ENCODE assay signal across 21 cellular contexts in genomic region chr4:173489514-173489913, GRCh38. TPM values are rescaled to one million over a fixed set of nuclear protein-coding genes. Genes with fewer than 3 reads are reported as not detected.
DNase-seq lines count a peak whose midpoint lies in the region; ATAC-seq and TF ChIP-seq lines count a peak whose summit lies in the region.
"Had no signal": no experiment of that assay in that cellular context is flagged by ENCODE, and none has a peak within 500 bp of the region (broad histone marks: within the 10 kb centered on the region; RNA-seq: fewer than 3 reads in every experiment).

No MANE protein-coding gene starts in this region.

- H3K27ac Mint-ChIP-seq in activated CD8-positive, alpha-beta T cell treated with anti-CD3 and anti-CD28 coated beads, Interleukin-2, amount 10 ng/mL, durations not matched to agents 7 days and 5 days = no peak overlapping the region
- H3K27ac Mint-ChIP-seq: activated B cell treated with CpG ODN at 0.5 μM for 24 hours; activated naive CD4-positive, alpha-beta T cell treated with anti-CD3 and anti-CD28 coated beads for 36 hours; endodermal cell; T-cell had no signal

- H3K4me3 ChIP-seq in choroid plexus epithelial cell (ENCODE audit: low read depth, low read length) (no peak overlapping the region), body of pancreas (no peak overlapping the region)
- H3K4me3 ChIP-seq: cardiac muscle cell, mucosa of descending colon, thoracic aorta had no signal

- POLR2A ChIA-PET in activated CD8-positive, alpha-beta T cell treated with anti-CD3 and anti-CD28 coated beads, Interleukin-2, amount 10 ng/mL, durations not matched to agents 7 days and 5 days (lab: Charles Lee) = no interaction called here

- no peaks in the 10 kb centered on the region for H3K9me3 Mint-ChIP-seq in activated CD8-positive, alpha-beta T cell treated with anti-CD3 and anti-CD28 coated beads, Interleukin-2, amount 10 ng/mL, durations not matched to agents 7 days and 5 days (ENCODE audit: insufficient read depth)
- H3K9me3 Mint-ChIP-seq: activated B cell treated with CpG ODN at 0.5 μM for 24 hours; activated naive CD4-positive, alpha-beta T cell treated with anti-CD3 and anti-CD28 coated beads for 36 hours; T-cell had no signal

- H3K4me1 Mint-ChIP-seq in activated CD8-positive, alpha-beta T cell treated with anti-CD3 and anti-CD28 coated beads, Interleukin-2, amount 10 ng/mL, durations not matched to agents 7 days and 5 days (ENCODE audit: low read depth) = peaks cover 25% of the 10 kb centered on the region

- intact Hi-C loops in body of pancreas (cut with DNase I) (no loop called here), left cardiac atrium (cut with DNase I) (no loop called here)

- H3K36me3 Mint-ChIP-seq in activated CD8-positive, alpha-beta T cell treated with anti-CD3 and anti-CD28 coated beads, Interleukin-2, amount 10 ng/mL, durations not matched to agents 7 days and 5 days (ENCODE audit: low read depth) = no peaks in the 10 kb centered on the region
- H3K36me3 Mint-ChIP-seq: T-cell had no signal

- ATAC-seq in body of pancreas (no peak), left cardiac atrium (no peak)
- ATAC-seq in activated CD8-positive, alpha-beta T cell treated with anti-CD3 and anti-CD28 coated beads, Interleukin-2, amount 10 ng/mL, durations not matched to agents 7 days and 5 days = no peak
- ATAC-seq: mucosa of descending colon, T-cell had no signal

- H3K27me3 Mint-ChIP-seq in activated CD8-positive, alpha-beta T cell treated with anti-CD3 and anti-CD28 coated beads, Interleukin-2, amount 10 ng/mL, durations not matched to agents 7 days and 5 days (ENCODE audit: low read depth) = peaks cover 24% of the 10 kb centered on the region

- H3K4me1 ChIP-seq in body of pancreas = peaks cover 7% of the 10 kb centered on the region
- H3K4me1 ChIP-seq: parathyroid adenoma had no signal

- H3K9me3 ChIP-seq in body of pancreas = no peaks in the 10 kb centered on the region
- H3K9me3 ChIP-seq: mucosa of descending colon, thoracic aorta had no signal

- no peak for TF ChIP-seq POLR2A in body of pancreas (IDR thresholded peaks at IDR 0.05)

- H3K27ac ChIP-seq in body of pancreas = no peak overlapping the region
- H3K27ac ChIP-seq: C4-2B, parathyroid adenoma had no signal

- H3K36me3 ChIP-seq in body of pancreas (replicated peaks in 1 of 2; ENCODE audit: insufficient read depth in 1 of 2, low read depth in 2 of 2) = no peaks in the 10 kb centered on the region
- H3K36me3 ChIP-seq: cardiac muscle cell, thoracic aorta had no signal

- CTCF ChIA-PET in activated CD8-positive, alpha-beta T cell treated with anti-CD3 and anti-CD28 coated beads, Interleukin-2, amount 10 ng/mL, durations not matched to agents 7 days and 5 days (lab: Charles Lee) = no interaction called here

- no peak overlapping the region for H3K4me3 Mint-ChIP-seq in activated CD8-positive, alpha-beta T cell treated with anti-CD3 and anti-CD28 coated beads, Interleukin-2, amount 10 ng/mL, durations not matched to agents 7 days and 5 days
- H3K4me3 Mint-ChIP-seq: activated B cell treated with CpG ODN at 0.5 μM for 24 hours; activated naive CD4-positive, alpha-beta T cell treated with anti-CD3 and anti-CD28 coated beads for 36 hours; endodermal cell; T-cell had no signal

- TF ChIP-seq CTCF in choroid plexus epithelial cell (conservative IDR thresholded peaks at IDR 0.05; ENCODE audit: low read depth, low read length) = no peak
- TF ChIP-seq CTCF in body of pancreas (IDR thresholded peaks at IDR 0.05) = no peak

- no peaks in the 10 kb centered on the region for H3K27me3 ChIP-seq in body of pancreas
- H3K27me3 ChIP-seq: cardiac muscle cell had no signal

- DNase-seq in EH (ENCODE audit: low read depth) (peak; percentile 87), LHCN-M2 (ENCODE audit: low read depth) (peak; percentile 72), choroid plexus epithelial cell (ENCODE audit: low read depth) (peak; percentile 41), non-pigmented ciliary epithelial cell (ENCODE audit: low read depth) (peak; percentile 49), body of pancreas (no peak), left cardiac atrium (no peak), NCI-H1105 (lab: John Stamatoyannopoulos, UW) (no peak)
- no peak for DNase-seq in activated CD8-positive, alpha-beta T cell treated with anti-CD3 and anti-CD28 coated beads, Interleukin-2, amount 10 ng/mL, durations not matched to agents 7 days and 5 days
- DNase-seq: activated B cell treated with CpG ODN at 0.5 μM for 24 hours; activated naive CD4-positive, alpha-beta T cell treated with anti-CD3 and anti-CD28 coated beads for 36 hours; endodermal cell; head of caudate nucleus; kidney; mucosa of descending colon; NCI-H69; RPMI8226; T-cell had no signal

RNA-seq across cellular contexts. Expression of gene HAND2, which starts 40.5 kb away (rescaled TPM):
- total RNA-seq in LHCN-M2 (2014; rRNA removed) = 0.17 and 0.71 TPM in 2 replicates
- polyA plus RNA-seq in LHCN-M2 (2012) = 0.15 TPM
- total RNA-seq in body of pancreas = 10 to 100 TPM in 1 of 2 donors, 1 to 10 TPM in 1; 7.3 to 11.4 TPM
- total RNA-seq in left cardiac atrium = 10 to 100 TPM; 63.2 to 75.1 TPM
- total RNA-seq in activated CD8-positive, alpha-beta T cell treated with anti-CD3 and anti-CD28 coated beads, Interleukin-2, amount 10 ng/mL, durations not matched to agents 7 days and 5 days = not detected
- total RNA-seq: activated B cell treated with CpG ODN at 0.5 μM for 24 hours; activated naive CD4-positive, alpha-beta T cell treated with anti-CD3 and anti-CD28 coated beads for 36 hours; endodermal cell; T-cell had no signal

Comparison
In these comparisons a context has a peak if more than half of its experiments do, and no peak if none do; other contexts are left out.
1. DNase-seq: peak in EH (single experiment), LHCN-M2 (single experiment), choroid plexus epithelial cell (single experiment) and non-pigmented ciliary epithelial cell (single experiment); none in body of pancreas (0 of 4), left cardiac atrium (single experiment), NCI-H1105 (single experiment) and activated CD8-positive, alpha-beta T cell treated with anti-CD3 and anti-CD28 coated beads, Interleukin-2, amount 10 ng/mL, durations not matched to agents 7 days and 5 days (single experiment).
2. RNA of gene HAND2, which starts 40.5 kb away (total RNA-seq): 63.2 to 75.1 TPM in left cardiac atrium; 7.3 to 11.4 TPM in body of pancreas, 0.17 to 0.71 TPM in LHCN-M2 and not detected in activated CD8-positive, alpha-beta T cell treated with anti-CD3 and anti-CD28 coated beads, Interleukin-2, amount 10 ng/mL, durations not matched to agents 7 days and 5 days; every median in the first group is over 4 times any median in the second.